In genomic region chr2:42786561-42787345, GRCh38 we compare ENCODE assay signal across 28 cellular contexts. TPM values are rescaled to one million over a fixed set of nuclear protein-coding genes. Genes with fewer than 3 reads are reported as not detected.
A peak's percentile ranks its signal among the peaks of the same experiment; 100 is the strongest.
DNase-seq lines count a peak whose midpoint lies in the region; ATAC-seq, FAIRE-seq and TF ChIP-seq lines count a peak whose summit lies in the region.
"Had no signal": no experiment of that assay in that cellular context is flagged by ENCODE, and none has a peak within 500 bp of the region (broad histone marks: within the 10 kb centered on the region; RNA-seq: fewer than 3 reads in every experiment).

No MANE protein-coding gene starts in this region.

- peak overlapping the region in 1 of 3 experiments; percentile 26; a peak in 1 of 6 replicates for H3K4me3 ChIP-seq in HepG2 (replicated peaks in 1 of 3; ENCODE audit: insufficient read depth in 1 of 3, low read depth in 2 of 3, low read length in 3 of 3)
- H3K4me3 ChIP-seq in osteoblast (ENCODE audit: insufficient read depth, low read length), result no peak overlapping the region
- no peak overlapping the region for H3K4me3 ChIP-seq in suprapubic skin
- H3K4me3 ChIP-seq: thoracic aorta had no signal

- peaks cover 26% of the 10 kb centered on the region for H3K27me3 Mint-ChIP-seq in activated CD4-positive, alpha-beta memory T cell treated with anti-CD3 and anti-CD28 coated beads for 36 hours
- H3K27me3 Mint-ChIP-seq: B cell, IgD-negative memory B cell had no signal

- H3K79me2 ChIP-seq in HepG2 (ENCODE audit: insufficient read depth, low read length) (peaks cover 8% of the 10 kb centered on the region), osteoblast (ENCODE audit: insufficient read depth, low read length) (no peaks in the 10 kb centered on the region)

- no peaks in the 10 kb centered on the region for H3K9me3 ChIP-seq in HepG2 (ENCODE audit: low read length)
- H3K9me3 ChIP-seq in osteoblast (ENCODE audit: low read depth, low read length), result no peaks in the 10 kb centered on the region
- no peaks in the 10 kb centered on the region for H3K9me3 ChIP-seq in suprapubic skin
- H3K9me3 ChIP-seq: thoracic aorta had no signal

- H3K4me2 ChIP-seq in HepG2 (ENCODE audit: low read depth, low read length) (peak overlapping the region; percentile 54), osteoblast (ENCODE audit: insufficient read depth, low read length) (no peak overlapping the region)

- TF ChIP-seq POLR2A in HepG2 (IDR thresholded peaks at IDR 0.05; ENCODE audit: insufficient read depth in 1 of 2, low read depth in 2 of 2, low read length in 2 of 2) (no peak), suprapubic skin (IDR thresholded peaks at IDR 0.05) (no peak)

- no peak for FAIRE-seq in HepG2 (lab: Jason Lieb, UNC)
- FAIRE-seq: islet of Langerhans, RCC 7860 had no signal

- BruUV-seq in HepG2 (replicated peaks; lab: Mats Ljungman, UMichigan), result no TSS peak

- no peak overlapping the region for H3K27ac Mint-ChIP-seq in activated CD4-positive, alpha-beta memory T cell treated with anti-CD3 and anti-CD28 coated beads for 36 hours
- H3K27ac Mint-ChIP-seq: activated naive CD4-positive, alpha-beta T cell treated with anti-CD3 and anti-CD28 coated beads for 36 hours; activated T-helper 1 cell treated with anti-CD3 and anti-CD28 coated beads, Interleukin-12 subunit alpha, Interleukin-12 subunit beta, Interleukin-2, Interleukin-4 antibody, amounts not matched to agents 30 ng/mL and 10 ng/mL and 1 ng/mL, durations not matched to agents 14 hours and 24 hours and 36 hours; B cell; CD8-positive, alpha-beta T cell; IgD-negative memory B cell; naive thymus-derived CD4-positive, alpha-beta T cell had no signal

- TF ChIP-seq RAD21 in HepG2 (CRISPR knock-in tag; IDR thresholded peaks at IDR 0.05), result no peak

- no peak overlapping the region for H3K4me3 Mint-ChIP-seq in activated CD4-positive, alpha-beta memory T cell treated with anti-CD3 and anti-CD28 coated beads for 36 hours
- H3K4me3 Mint-ChIP-seq: activated naive CD4-positive, alpha-beta T cell treated with anti-CD3 and anti-CD28 coated beads for 36 hours; activated T-helper 1 cell treated with anti-CD3 and anti-CD28 coated beads, Interleukin-12 subunit alpha, Interleukin-12 subunit beta, Interleukin-2, Interleukin-4 antibody, amounts not matched to agents 30 ng/mL and 10 ng/mL and 1 ng/mL, durations not matched to agents 14 hours and 24 hours and 36 hours; B cell; CD8-positive, alpha-beta T cell; IgD-negative memory B cell had no signal

- no peak overlapping the region for H3K9ac ChIP-seq in HepG2 (ENCODE audit: insufficient read depth, low read depth, low read length)

- CTCF ChIA-PET in activated CD4-positive, alpha-beta memory T cell treated with anti-CD3 and anti-CD28 coated beads for 36 hours (lab: Charles Lee), result no interaction called here
- CTCF ChIA-PET in HepG2 (lab: Yijun Ruan, JAX; ENCODE audit: low intra/inter-chr PET ratio, low total read pairs), result no interaction called here

- H3K27me3 ChIP-seq in HepG2 (ENCODE audit: control insufficient read depth in 1 of 2, insufficient read depth in 2 of 2, low read length in 2 of 2) (no peaks in the 10 kb centered on the region), osteoblast (ENCODE audit: insufficient read depth, low read length) (peaks cover 6% of the 10 kb centered on the region), suprapubic skin (no peaks in the 10 kb centered on the region)

- H3K4me1 ChIP-seq in HepG2 (ENCODE audit: insufficient read depth, low read length) (peaks cover 82% of the 10 kb centered on the region), osteoblast (ENCODE audit: insufficient read depth, low read length) (no peaks in the 10 kb centered on the region), suprapubic skin (peaks cover 6% of the 10 kb centered on the region)

- H4K20me1 ChIP-seq in HepG2 (ENCODE audit: insufficient read depth, low read length), result no peaks in the 10 kb centered on the region
- H4K20me1 ChIP-seq in osteoblast (ENCODE audit: insufficient read depth, low read length), result no peaks in the 10 kb centered on the region

- in situ Hi-C loops in HepG2 (cut with HindIII; ENCODE audit: extremely low pct_ligation_motif_present, low pct_unique_long_range_greater_than_20kb), result no loop called here

- DNase-seq in ELF-1 (ENCODE audit: low read depth, low spot score) (peak; percentile 40), HepG2 (ENCODE audit: low spot score) (no peak), osteoblast (ENCODE audit: insufficient read length, low spot score, missing footprints) (peak; percentile 59), sciatic nerve (ENCODE audit: low spot score) (no peak), suprapubic skin (ENCODE audit: low spot score in 2 of 2) (no peak), NCI-H226 (no peak)
- DNase-seq in activated CD4-positive, alpha-beta memory T cell treated with anti-CD3 and anti-CD28 coated beads for 36 hours, result peak; percentile 3
- DNase-seq: ACHN; activated CD4-positive, alpha-beta T cell treated with anti-CD3 and anti-CD28 coated beads for 48 hours; activated naive CD4-positive, alpha-beta T cell treated with anti-CD3 and anti-CD28 coated beads for 36 hours; central memory CD4-positive, alpha-beta T cell; cortex of kidney; left ventricle myocardium superior; midbrain; naive thymus-derived CD4-positive, alpha-beta T cell; NCI-H1694; SHP77 treated with DMSO at 0.1 percent for 48 hours; stimulated activated naive CD8-positive, alpha-beta T cell treated with anti-CD3 and anti-CD28 coated beads, Interleukin-15, Interleukin-2, amounts not matched to agents 100 U/mL and 50 U/mL, for 24 hours; T-helper 9 cell had no signal

- no peaks in the 10 kb centered on the region for H3K9me3 Mint-ChIP-seq in activated CD4-positive, alpha-beta memory T cell treated with anti-CD3 and anti-CD28 coated beads for 36 hours
- H3K9me3 Mint-ChIP-seq: activated naive CD4-positive, alpha-beta T cell treated with anti-CD3 and anti-CD28 coated beads for 36 hours; CD8-positive, alpha-beta T cell; IgD-negative memory B cell had no signal

- POLR2A ChIA-PET in activated CD4-positive, alpha-beta memory T cell treated with anti-CD3 and anti-CD28 coated beads for 36 hours (lab: Charles Lee), result no interaction called here
- POLR2A ChIA-PET in HepG2 (lab: Yijun Ruan, JAX), result interaction anchor here (0.6 to 3.1 kb wide), 7 partner anchors 8 to 24 kb away, joined by 3 to 28 read pairs (median 10); no protein-coding TSS in a partner anchor

- H3K4me1 Mint-ChIP-seq in activated CD4-positive, alpha-beta memory T cell treated with anti-CD3 and anti-CD28 coated beads for 36 hours (ENCODE audit: low read depth), result no peaks in the 10 kb centered on the region

- H3K36me3 ChIP-seq in HepG2 (replicated peaks in 1 of 2; ENCODE audit: control insufficient read depth in 1 of 2, insufficient read depth in 2 of 2, low read length in 2 of 2) (peaks cover 0 to 14% of the 10 kb centered on the region in 2 experiments; a peak in 2 of 5 replicates), osteoblast (ENCODE audit: insufficient read depth, low read length) (no peaks in the 10 kb centered on the region), suprapubic skin (peaks cover 10% of the 10 kb centered on the region)
- H3K36me3 ChIP-seq: thoracic aorta had no signal

- no peak for TF ChIP-seq CTCF in HepG2 (CRISPR knock-in tag; IDR thresholded peaks at IDR 0.05)
- no peak for TF ChIP-seq CTCF in osteoblast (IDR thresholded peaks at IDR 0.05; ENCODE audit: extremely low read depth, low read depth, low read length)
- TF ChIP-seq CTCF in suprapubic skin (IDR thresholded peaks at IDR 0.05), result no peak

- TF ChIP-seq EP300 in HepG2 (IDR thresholded peaks at IDR 0.05; ENCODE audit: low read depth in 2 of 2, low read length in 2 of 2) (no peak), HepG2 (CRISPR knock-in tag; IDR thresholded peaks at IDR 0.05; ENCODE audit: borderline replicate concordance) (no peak), suprapubic skin (IDR thresholded peaks at IDR 0.05) (no peak)

- intact Hi-C loops in activated CD4-positive, alpha-beta memory T cell treated with anti-CD3 and anti-CD28 coated beads for 36 hours (cut with micrococcal nuclease), result no loop called here
- intact Hi-C loops in HepG2 (cut with micrococcal nuclease; ENCODE audit: unreplicated experiment) (no loop called here), sciatic nerve (cut with DNase I) (no loop called here)

- H3K27ac ChIP-seq in HepG2 (ENCODE audit: extremely low read length, insufficient read depth, low read length) (peak overlapping the region; percentile 67), osteoblast (ENCODE audit: low read depth, low read length) (no peak overlapping the region), suprapubic skin (no peak overlapping the region)
- H3K27ac ChIP-seq: thoracic aorta had no signal

- H2AFZ ChIP-seq in HepG2 (ENCODE audit: low read length) (no peak overlapping the region), osteoblast (ENCODE audit: low read length) (no peak overlapping the region)

- 93% methylated on average over 15 of the region's 15 CpGs for WGBS in HepG2 (ENCODE audit: low lambda C conversion rate)
- 88% methylated on average over 15 of the region's 15 CpGs for WGBS in suprapubic skin

- no peaks in the 10 kb centered on the region for H3K36me3 Mint-ChIP-seq in activated CD4-positive, alpha-beta memory T cell treated with anti-CD3 and anti-CD28 coated beads for 36 hours

- ATAC-seq in HepG2, result peak; percentile 17
- ATAC-seq in sciatic nerve, result no peak
- no peak for ATAC-seq in HG02571 (IDR thresholded peaks at IDR 0.05; ENCODE audit: unreplicated experiment)
- ATAC-seq: CD8-positive, alpha-beta T cell; naive thymus-derived CD4-positive, alpha-beta T cell; stimulated activated naive CD8-positive, alpha-beta T cell treated with anti-CD3 and anti-CD28 coated beads, Interleukin-15, Interleukin-2, amounts not matched to agents 100 U/mL and 50 U/mL, for 24 hours had no signal

RNA-seq across cellular contexts. Expression of gene HAAO, which starts 5.6 kb away (rescaled TPM):
- total RNA-seq in activated CD4-positive, alpha-beta memory T cell treated with anti-CD3 and anti-CD28 coated beads for 36 hours, result under 1 TPM in 1 of 2 experiments, not detected in 1; 0.17 TPM
- total RNA-seq in HepG2 (2016; rRNA removed; fragmentation: Illumina TruSeq; extraction: Trizol) (34.1 and 42.7 TPM in 2 replicates), osteoblast (0.72 and 1.8 TPM in 2 replicates), sciatic nerve (14.3 TPM), suprapubic skin (1 to 10 TPM; 3.9 to 6.6 (median 4.3) TPM)
- 15.3 and 15.6 TPM in 2 replicates for total RNA-seq in HepG2 (2016; cell fraction: cytosol; rRNA removed; fragmentation: Illumina TruSeq; extraction: Trizol; ENCODE audit: low read depth)
- total RNA-seq in HepG2 (2016; cell fraction: insoluble cytoplasmic fraction; rRNA removed; fragmentation: Illumina TruSeq; extraction: Trizol), result 29.0 and 39.0 TPM in 2 replicates
- total RNA-seq in HepG2 (2016; cell fraction: membrane; rRNA removed; fragmentation: Illumina TruSeq; extraction: Trizol), result 16.2 and 18.8 TPM in 2 replicates
- 32.7 and 34.7 TPM in 2 replicates for total RNA-seq in HepG2 (2016; cell fraction: nucleus; rRNA removed; fragmentation: Illumina TruSeq; extraction: Trizol)
- 35.2 and 36.1 TPM in 2 replicates for polyA plus RNA-seq in HepG2 (2011; rRNA removed)
- polyA plus RNA-seq in HepG2 (2011; cell fraction: cytosol; rRNA removed), result 21.6 and 34.6 TPM in 2 replicates
- polyA plus RNA-seq in HepG2 (2011; cell fraction: nucleus; rRNA removed), result 105 and 120 TPM in 2 replicates
- polyA plus RNA-seq in HepG2 (2012), result 24.0 and 29.7 TPM in 2 replicates
- 20.5 and 22.5 TPM in 2 replicates for polyA plus RNA-seq in HepG2 (2016; cell fraction: cytosol; fragmentation: Illumina TruSeq; extraction: Trizol; ENCODE audit: low read depth)
- polyA plus RNA-seq in HepG2 (2016; cell fraction: insoluble cytoplasmic fraction; fragmentation: Illumina TruSeq; extraction: Trizol; ENCODE audit: low read depth), result 34.1 and 36.9 TPM in 2 replicates
- 23.2 and 26.6 TPM in 2 replicates for polyA plus RNA-seq in HepG2 (2016; cell fraction: membrane; fragmentation: Illumina TruSeq; extraction: Trizol; ENCODE audit: low read depth)
- polyA plus RNA-seq in HepG2 (2016; cell fraction: nucleus; fragmentation: Illumina TruSeq; extraction: Trizol; ENCODE audit: insufficient read depth, low read depth), result 70.0 and 73.3 TPM in 2 replicates
- polyA minus RNA-seq in HepG2 (2011; rRNA and poly(A)+ RNA removed; ENCODE audit: low replicate concordance), result 0.28 and 57.0 TPM in 2 replicates
- 15.6 and 18.8 TPM in 2 replicates for polyA minus RNA-seq in HepG2 (2011; cell fraction: cytosol; rRNA and poly(A)+ RNA removed)
- 34.4 and 36.6 TPM in 2 replicates for polyA minus RNA-seq in HepG2 (2011; cell fraction: nucleus; rRNA and poly(A)+ RNA removed)
- total RNA-seq: CD8-positive, alpha-beta T cell; NCI-H460 had no signal

RNA-seq across cellular contexts. Expression of gene OXER1, which starts 22.8 kb away (rescaled TPM):
- not detected for total RNA-seq in activated CD4-positive, alpha-beta memory T cell treated with anti-CD3 and anti-CD28 coated beads for 36 hours
- total RNA-seq in HepG2 (2016; rRNA removed; fragmentation: Illumina TruSeq; extraction: Trizol) (6.5 and 8.0 TPM in 2 replicates), osteoblast (0.29 TPM in 1 of 2 replicates, not detected in the other), sciatic nerve (2.8 TPM), suprapubic skin (1 to 10 TPM in 3 of 4 donors, under 1 TPM in 1; 0.76 to 3.9 (median 2.1) TPM)
- 0.40 and 0.97 TPM in 2 replicates for total RNA-seq in HepG2 (2016; cell fraction: cytosol; rRNA removed; fragmentation: Illumina TruSeq; extraction: Trizol; ENCODE audit: low read depth)
- total RNA-seq in HepG2 (2016; cell fraction: insoluble cytoplasmic fraction; rRNA removed; fragmentation: Illumina TruSeq; extraction: Trizol), result 5.2 and 7.1 TPM in 2 replicates
- total RNA-seq in HepG2 (2016; cell fraction: membrane; rRNA removed; fragmentation: Illumina TruSeq; extraction: Trizol), result 2.6 TPM in 2 replicates
- 6.6 and 6.8 TPM in 2 replicates for total RNA-seq in HepG2 (2016; cell fraction: nucleus; rRNA removed; fragmentation: Illumina TruSeq; extraction: Trizol)
- polyA plus RNA-seq in HepG2 (2011; rRNA removed), result 9.0 and 11.3 TPM in 2 replicates
- 4.6 and 5.3 TPM in 2 replicates for polyA plus RNA-seq in HepG2 (2011; cell fraction: cytosol; rRNA removed)
- polyA plus RNA-seq in HepG2 (2011; cell fraction: nucleus; rRNA removed), result 50.2 and 58.5 TPM in 2 replicates
- 7.4 and 10.0 TPM in 2 replicates for polyA plus RNA-seq in HepG2 (2012)
- polyA plus RNA-seq in HepG2 (2016; cell fraction: cytosol; fragmentation: Illumina TruSeq; extraction: Trizol; ENCODE audit: low read depth), result 0.54 and 0.68 TPM in 2 replicates
- 6.9 and 8.9 TPM in 2 replicates for polyA plus RNA-seq in HepG2 (2016; cell fraction: insoluble cytoplasmic fraction; fragmentation: Illumina TruSeq; extraction: Trizol; ENCODE audit: low read depth)
- 1.8 and 2.0 TPM in 2 replicates for polyA plus RNA-seq in HepG2 (2016; cell fraction: membrane; fragmentation: Illumina TruSeq; extraction: Trizol; ENCODE audit: low read depth)
- polyA plus RNA-seq in HepG2 (2016; cell fraction: nucleus; fragmentation: Illumina TruSeq; extraction: Trizol; ENCODE audit: insufficient read depth, low read depth), result 29.7 and 30.8 TPM in 2 replicates
- 18.1 TPM in 1 of 2 replicates, not detected in the other for polyA minus RNA-seq in HepG2 (2011; rRNA and poly(A)+ RNA removed; ENCODE audit: low replicate concordance)
- polyA minus RNA-seq in HepG2 (2011; cell fraction: cytosol; rRNA and poly(A)+ RNA removed), result 4.5 and 5.7 TPM in 2 replicates
- 7.3 and 8.8 TPM in 2 replicates for polyA minus RNA-seq in HepG2 (2011; cell fraction: nucleus; rRNA and poly(A)+ RNA removed)
- total RNA-seq: NCI-H460 had no signal

Comparison
In these comparisons a context has a peak if more than half of its experiments do, and no peak if none do; other contexts are left out.
1. DNase-seq: peak in ELF-1 (single experiment), activated CD4-positive, alpha-beta memory T cell treated with anti-CD3 and anti-CD28 coated beads for 36 hours (single experiment) and osteoblast (single experiment); none in HepG2 (single experiment), sciatic nerve (single experiment), suprapubic skin (0 of 2) and NCI-H226 (single experiment).